In the genomic region with DNA sequence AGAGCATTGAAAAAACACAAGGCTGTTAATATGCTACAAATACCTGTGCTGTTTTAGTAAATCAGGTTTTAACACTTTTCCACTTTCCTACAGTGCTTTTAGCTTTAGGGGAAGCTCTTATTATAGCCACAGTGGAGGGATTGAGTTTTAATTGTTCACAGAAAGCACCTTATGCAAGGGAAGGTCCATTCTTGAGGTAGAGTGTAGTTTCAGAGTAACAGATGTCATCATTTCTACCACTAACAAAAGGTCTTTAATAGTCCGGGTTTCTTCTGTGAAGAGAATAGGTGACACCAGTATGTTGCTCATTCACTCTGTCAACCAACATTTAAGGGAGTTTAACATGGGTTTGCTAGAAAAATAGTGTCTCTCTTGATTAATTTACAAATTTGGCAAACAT, we compare ENCODE assay signal across 25 cellular contexts.
A peak's percentile ranks its signal among the peaks of the same experiment; 100 is the strongest.
DNase-seq lines count a peak whose midpoint lies in the region; ATAC-seq, FAIRE-seq and TF ChIP-seq lines count a peak whose summit lies in the region.
"Had no signal": no experiment of that assay in that cellular context is flagged by ENCODE, and none has a peak within 500 bp of the region (broad histone marks: within the 10 kb centered on the region; RNA-seq: fewer than 3 reads in every experiment).

No MANE protein-coding gene starts in this region.

- no peak for DNase-seq in D721Med (ENCODE audit: insufficient read length, low spot score)
- DNase-seq in left lobe of liver (ENCODE audit: low spot score) = no peak
- no peak for DNase-seq in uterus
- no peak for DNase-seq in H54 (ENCODE audit: insufficient read length, low spot score)
- no peak for DNase-seq in NCI-H1417 (lab: John Stamatoyannopoulos, UW)
- DNase-seq: activated CD4-positive, alpha-beta T cell treated with anti-CD3 and anti-CD28 coated beads, Interleukin-2, amount 50 U/mL, for 1 hour; activated CD8-positive, alpha-beta memory T cell treated with anti-CD3 and anti-CD28 coated beads, Interleukin-2, amount 50 U/mL, for 4 hours; activated effector memory CD4-positive, alpha-beta T cell treated with Interleukin-2 at 50 U/mL for 16 hours; adrenal gland; CD4-positive, CD25-positive, alpha-beta regulatory T cell; DMS79 treated with DMSO at 0.1 percent for 48 hours; left cardiac atrium; NCI-H1105 treated with DMSO at 0.1 percent for 48 hours; nucleus accumbens; retina; SHP77; stimulated activated CD4-positive, alpha-beta T cell treated with anti-CD3 and anti-CD28 coated beads, Interleukin-15, amount 100 ng/mL, for 24 hours; T-helper 1 cell had no signal

- TF ChIP-seq CTCF in D721Med (IDR thresholded peaks at IDR 0.05; ENCODE audit: insufficient read depth, missing control alignments) = no peak
- TF ChIP-seq CTCF in uterus (IDR thresholded peaks at IDR 0.05) = no peak

- H3K4me1 ChIP-seq in uterus = no peaks in the 10 kb centered on the region
- H3K4me1 ChIP-seq: adrenal gland had no signal

- no peaks in the 10 kb centered on the region for H3K27me3 ChIP-seq in uterus
- H3K27me3 ChIP-seq: adrenal gland, cardiac muscle cell, esophagus muscularis mucosa had no signal

- no peak overlapping the region for H3K27ac ChIP-seq in uterus
- H3K27ac ChIP-seq: adrenal gland, cardiac muscle cell, esophagus muscularis mucosa had no signal

- H3K36me3 ChIP-seq in uterus = no peaks in the 10 kb centered on the region
- H3K36me3 ChIP-seq: adrenal gland, cardiac muscle cell, esophagus muscularis mucosa had no signal

- ATAC-seq in GM19468 (IDR thresholded peaks at IDR 0.05; ENCODE audit: extremely low read depth, unreplicated experiment) (peak; percentile 37), HG03159 (IDR thresholded peaks at IDR 0.05; ENCODE audit: unreplicated experiment) (peak; percentile 61), left lobe of liver (peak; percentile 26), GM19328 (IDR thresholded peaks at IDR 0.05; ENCODE audit: unreplicated experiment) (no peak)
- ATAC-seq: HepG2, left cardiac atrium had no signal

- TF ChIP-seq POLR2A in uterus (IDR thresholded peaks at IDR 0.05) (no peak), H54 (IDR thresholded peaks at IDR 0.05; ENCODE audit: low read depth, low read length) (no peak)

- H3K4me3 ChIP-seq in uterus = no peak overlapping the region
- H3K4me3 ChIP-seq: adrenal gland, cardiac muscle cell, esophagus muscularis mucosa had no signal

- FAIRE-seq in D721Med (lab: Jason Lieb, UNC) (peak; percentile 11), H54 (lab: Jason Lieb, UNC) (no peak)
- FAIRE-seq: GM18507, HepG2 had no signal

- intact Hi-C loops in uterus (cut with DNase I; ENCODE audit: low total_unique reads) = no loop called here

- no peaks in the 10 kb centered on the region for H3K9me3 ChIP-seq in uterus
- H3K9me3 ChIP-seq: adrenal gland, esophagus muscularis mucosa had no signal
